In the genomic region with DNA sequence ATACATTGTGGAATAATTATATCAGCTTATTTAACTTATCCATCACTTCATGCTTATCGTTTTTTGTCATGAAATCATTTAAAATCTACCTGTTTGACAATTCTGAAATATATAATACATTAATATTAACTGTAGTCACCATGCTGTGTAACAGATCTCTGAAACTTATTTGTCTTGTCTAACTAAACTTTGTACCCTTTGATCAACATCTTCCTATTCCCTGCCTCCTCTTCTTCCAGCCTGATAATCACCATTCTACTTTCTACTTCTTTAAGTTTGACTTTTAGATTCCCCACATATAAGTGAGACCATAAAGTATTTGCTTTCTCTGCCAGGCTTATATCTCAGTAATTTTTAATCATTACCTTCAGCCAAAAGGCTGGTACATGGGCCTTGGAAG, we compare ENCODE assay signal across 9 cellular contexts.
"Had no signal": no experiment of that assay in that cellular context is flagged by ENCODE, and none has a peak within 500 bp of the region (broad histone marks: within the 10 kb centered on the region; RNA-seq: fewer than 3 reads in every experiment).

No MANE protein-coding gene starts in this region.

- ATAC-seq: GM23338, K562 had no signal

- H3K4me1 Mint-ChIP-seq: GM23338, H9 had no signal

- DNase-seq: H9, HCEC 1CT, IMR-90, KG1 had no signal

- H3K27ac Mint-ChIP-seq: GM23338, H9 had no signal

- H3K4me3 ChIP-seq: GM23338, K562 had no signal

- H2AFZ ChIP-seq: GM23338 had no signal

- H3K4me2 ChIP-seq: GM23338 had no signal

- H3K27ac ChIP-seq: HL-60 had no signal

- FAIRE-seq: H1, H54, K562 had no signal

- H3K4me3 Mint-ChIP-seq: GM23338, H9 had no signal
